Comparison of ENCODE assay signal across 14 cellular contexts in the genomic region with DNA sequence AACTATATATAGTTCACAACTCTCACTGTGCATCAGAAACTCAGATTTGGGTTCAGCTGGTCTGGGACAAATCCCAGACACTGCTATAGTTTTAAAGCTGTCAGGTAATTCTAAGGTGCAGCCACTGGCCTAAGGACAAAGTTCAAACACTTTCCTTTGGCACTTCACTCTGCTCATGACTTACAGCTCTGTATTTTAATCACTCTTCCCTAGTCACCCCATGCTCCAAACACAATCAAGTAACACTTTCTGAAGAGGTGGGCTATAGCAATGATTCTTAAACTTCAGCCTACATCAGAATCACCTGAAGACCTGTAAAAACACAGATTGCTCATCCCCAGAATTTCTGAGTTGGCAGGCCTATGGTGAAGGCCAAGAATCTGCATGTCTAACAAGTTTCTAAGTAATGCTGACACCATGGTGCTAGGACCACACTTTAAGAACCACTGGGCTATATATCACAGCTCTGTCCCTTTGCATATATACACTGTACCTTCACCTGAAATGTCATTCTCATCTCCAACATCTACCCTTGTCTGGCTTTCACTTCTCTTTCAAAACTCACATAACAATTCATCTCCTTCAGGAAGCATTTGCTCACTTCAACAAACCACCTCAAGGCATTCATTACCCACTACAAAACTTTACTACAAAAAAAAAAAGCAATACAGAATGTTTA. TPM values are rescaled to one million over a fixed set of nuclear protein-coding genes. Genes with fewer than 3 reads are reported as not detected.
DNase-seq lines count a peak whose midpoint lies in the region; ATAC-seq, FAIRE-seq and TF ChIP-seq lines count a peak whose summit lies in the region.
"Had no signal": no experiment of that assay in that cellular context is flagged by ENCODE, and none has a peak within 500 bp of the region (broad histone marks: within the 10 kb centered on the region; RNA-seq: fewer than 3 reads in every experiment).

No MANE protein-coding gene starts in this region.

- no peak overlapping the region for H3K27ac ChIP-seq in OCI-LY3 (ENCODE audit: low read length)
- no peak overlapping the region for H3K27ac ChIP-seq in pancreas
- no peak overlapping the region for H3K27ac ChIP-seq in substantia nigra (ENCODE audit: low read depth, low read length, poor library complexity, severe bottlenecking)
- H3K27ac ChIP-seq: 22Rv1, gastrocnemius medialis, thoracic aorta had no signal

- peaks cover 36% of the 10 kb centered on the region for H4K20me1 ChIP-seq in OCI-LY3 (ENCODE audit: insufficient read depth, low read length)

- peak; percentile 54 for ATAC-seq in GM21737 (IDR thresholded peaks at IDR 0.05; ENCODE audit: unreplicated experiment)
- peak; percentile 47 to 79 (median 58) for ATAC-seq in pancreas
- no peak for ATAC-seq in GM18519 (IDR thresholded peaks at IDR 0.05; ENCODE audit: low FRiP score, unreplicated experiment)
- ATAC-seq: gastrocnemius medialis had no signal

- H3K4me1 ChIP-seq in OCI-LY3 (ENCODE audit: low read length) = peaks cover 15% of the 10 kb centered on the region
- peaks cover 17 to 29% (median 25%) of the 10 kb centered on the region in 3 donors for H3K4me1 ChIP-seq in pancreas

- H3K9me3 ChIP-seq in OCI-LY3 (ENCODE audit: insufficient read depth, low read length) = no peaks in the 10 kb centered on the region
- H3K9me3 ChIP-seq in pancreas = no peaks in the 10 kb centered on the region
- H3K9me3 ChIP-seq: gastrocnemius medialis, SK-N-SH, thoracic aorta had no signal

- no peaks in the 10 kb centered on the region for H3K27me3 ChIP-seq in OCI-LY3 (ENCODE audit: low read depth, low read length)
- no peaks in the 10 kb centered on the region for H3K27me3 ChIP-seq in pancreas
- H3K27me3 ChIP-seq: gastrocnemius medialis had no signal

- no peak for FAIRE-seq in pancreas (lab: Jason Lieb, UNC)
- FAIRE-seq: colon had no signal

- no peak overlapping the region for H3K9ac ChIP-seq in OCI-LY3 (ENCODE audit: low read length)
- H3K9ac ChIP-seq: SK-N-SH had no signal

- H3K4me2 ChIP-seq in OCI-LY3 (ENCODE audit: low read length) = peak overlapping the region; percentile 11; the same call in 1 of the 2 replicates
- H3K4me2 ChIP-seq: SK-N-SH had no signal

- H3K36me3 ChIP-seq in OCI-LY3 (replicated peaks; ENCODE audit: low read depth, low read length) (no peaks in the 10 kb centered on the region), pancreas (no peaks in the 10 kb centered on the region)
- H3K36me3 ChIP-seq: gastrocnemius medialis, thoracic aorta had no signal

- peak; percentile 40 for DNase-seq in NOMO-1 treated with DMSO at 0.1 percent for 48 hours (lab: John Stamatoyannopoulos, UW; ENCODE audit: unreplicated experiment)
- no peak for DNase-seq in NOMO-1 treated with dmso at 0.1 percent for 144 hours (lab: John Stamatoyannopoulos, UW; ENCODE audit: unreplicated experiment)
- no peak for DNase-seq in pancreas
- DNase-seq in substantia nigra (lab: John Stamatoyannopoulos, UW) = no peak
- DNase-seq in amygdala (lab: John Stamatoyannopoulos, UW) = no peak
- DNase-seq: gastrocnemius medialis, H9, SK-N-SH had no signal

- TF ChIP-seq CTCF in OCI-LY3 (IDR thresholded peaks at IDR 0.05; ENCODE audit: low read depth, low read length) = no peak
- TF ChIP-seq CTCF in pancreas (IDR thresholded peaks at IDR 0.05) = no peak

- H3K79me2 ChIP-seq in OCI-LY3 (ENCODE audit: low read length) = peaks cover 99% of the 10 kb centered on the region

- H3K4me3 ChIP-seq in OCI-LY3 (ENCODE audit: low read length) (no peak overlapping the region), pancreas (no peak overlapping the region)
- H3K4me3 ChIP-seq: gastrocnemius medialis, thoracic aorta had no signal

- intact Hi-C loops in pancreas (cut with DNase I) = no loop called here

- no peak overlapping the region for H2AFZ ChIP-seq in OCI-LY3 (ENCODE audit: low read depth, low read length)

RNA-seq across cellular contexts. Expression of a gene that starts 21.4 kb away (rescaled TPM):
- 10 to 100 TPM; 17.2 to 24.1 (median 19.5) TPM for total RNA-seq in pancreas
- 1 to 10 TPM; 6.8 to 8.3 TPM for polyA plus RNA-seq in pancreas
